31 cellular contexts compared by ENCODE assay signal in the genomic region with DNA sequence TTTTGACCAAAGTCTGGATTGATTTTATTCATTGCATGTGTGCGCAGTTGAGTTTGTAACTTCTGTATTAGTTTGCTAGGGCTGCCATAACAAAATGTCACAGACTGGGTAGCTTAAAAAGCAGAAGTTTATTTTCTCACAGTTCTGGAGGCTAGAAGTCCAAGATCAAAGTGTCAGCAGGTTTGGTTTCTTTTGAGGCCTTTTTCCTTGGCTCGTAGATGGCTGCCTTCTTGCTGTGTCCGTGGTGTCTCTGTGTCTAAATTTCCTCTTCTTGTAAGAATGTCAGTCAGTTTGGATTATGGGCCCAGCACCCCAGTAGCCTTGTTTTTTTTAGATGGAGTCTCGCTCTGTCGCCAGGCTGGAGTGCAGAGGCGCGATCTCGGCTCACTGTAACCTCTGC.
"Had no signal": no experiment of that assay in that cellular context is flagged by ENCODE, and none has a peak within 500 bp of the region (broad histone marks: within the 10 kb centered on the region; RNA-seq: fewer than 3 reads in every experiment).

No MANE protein-coding gene starts in this region.

- FAIRE-seq: endometrium, frontal cortex had no signal

- H3K9me3 Mint-ChIP-seq: activated CD4-positive, alpha-beta memory T cell treated with anti-CD3 and anti-CD28 coated beads for 36 hours; activated CD4-positive, alpha-beta T cell treated with anti-CD3 and anti-CD28 coated beads, Interleukin-2, amount 10 ng/mL, durations not matched to agents 24 days and 14 days; activated naive CD4-positive, alpha-beta T cell treated with anti-CD3 and anti-CD28 coated beads, Interleukin-2, amount 10 ng/mL, durations not matched to agents 7 days and 5 days; activated naive CD4-positive, alpha-beta T cell treated with anti-CD3 and anti-CD28 coated beads, Interleukin-2, amount 50 U/mL, for 72 hours; activated naive CD8-positive, alpha-beta T cell treated with anti-CD3 and anti-CD28 coated beads, Interleukin-2, amount 10 ng/mL, durations not matched to agents 7 days and 5 days; activated T-cell treated with anti-CD3 and anti-CD28 coated beads, Interleukin-2, amount 50 U/mL, for 72 hours; T-helper 1 cell treated with Interleukin-12 subunit alpha and Interleukin-12 subunit beta and Interleukin-4 antibody, amounts not matched to agents 30 μg/mL and 1 μg/mL, for 36 hours had no signal

- H3K4me3 Mint-ChIP-seq: activated CD4-positive, alpha-beta memory T cell treated with anti-CD3 and anti-CD28 coated beads for 36 hours; activated CD4-positive, alpha-beta T cell treated with anti-CD3 and anti-CD28 coated beads for 36 hours; activated CD4-positive, alpha-beta T cell treated with anti-CD3 and anti-CD28 coated beads, Interleukin-2, amount 10 ng/mL, durations not matched to agents 24 days and 14 days; activated CD8-positive, alpha-beta memory T cell treated with anti-CD3 and anti-CD28 coated beads, Interleukin-2, amount 10 ng/mL, durations not matched to agents 7 days and 5 days; activated CD8-positive, alpha-beta T cell treated with anti-CD3 and anti-CD28 coated beads, Interleukin-2, amount 10 ng/mL, durations not matched to agents 7 days and 5 days; activated naive CD4-positive, alpha-beta T cell treated with anti-CD3 and anti-CD28 coated beads, Interleukin-2, amount 10 ng/mL, durations not matched to agents 7 days and 5 days; activated naive CD8-positive, alpha-beta T cell treated with anti-CD3 and anti-CD28 coated beads, Interleukin-2, amount 10 ng/mL, durations not matched to agents 7 days and 5 days; brain; T-helper 1 cell treated with Interleukin-12 subunit alpha and Interleukin-12 subunit beta and Interleukin-4 antibody, amounts not matched to agents 30 μg/mL and 1 μg/mL, for 36 hours; T-helper 2 cell treated with Interferon-gamma antibody and Interleukin-4, amounts not matched to agents 5 μg/mL and 100 μg/mL, for 36 hours had no signal

- H3K36me3 ChIP-seq: ascending aorta, breast epithelium, cardiac muscle cell, colonic mucosa had no signal

- H3K4me3 ChIP-seq: ascending aorta, breast epithelium, cardiac muscle cell, colonic mucosa had no signal

- DNase-seq: activated CD4-positive, alpha-beta memory T cell treated with anti-CD3 and anti-CD28 coated beads for 36 hours; activated CD4-positive, alpha-beta T cell treated with anti-CD3 and anti-CD28 coated beads for 36 hours; activated CD4-positive, alpha-beta T cell treated with anti-CD3 and anti-CD28 coated beads, Interleukin-2, amount 10 ng/mL, durations not matched to agents 24 days and 14 days; activated CD4-positive, CD25-positive, alpha-beta regulatory T cell; activated CD4-positive, CD25-positive, alpha-beta regulatory T cell treated with anti-CD3 and anti-CD28 coated beads, Interleukin-2, amount 50 U/mL, for 72 hours; activated CD8-positive, alpha-beta memory T cell treated with anti-CD3 and anti-CD28 coated beads, Interleukin-2, amount 10 ng/mL, durations not matched to agents 7 days and 5 days; activated CD8-positive, alpha-beta memory T cell treated with anti-CD3 and anti-CD28 coated beads, Interleukin-2, amount 50 U/mL, for 4 hours; activated CD8-positive, alpha-beta T cell treated with anti-CD3 and anti-CD28 coated beads, Interleukin-2, amount 10 ng/mL, durations not matched to agents 7 days and 5 days; activated gamma-delta T cell; activated naive CD4-positive, alpha-beta T cell; activated naive CD4-positive, alpha-beta T cell treated with anti-CD3 and anti-CD28 coated beads, Interleukin-2, amount 10 ng/mL, durations not matched to agents 7 days and 5 days; activated naive CD8-positive, alpha-beta T cell treated with anti-CD3 and anti-CD28 coated beads, Interleukin-2, amount 10 ng/mL, durations not matched to agents 7 days and 5 days; activated T-cell treated with anti-CD3 and anti-CD28 coated beads, Interleukin-2, amount 50 U/mL, for 1 hour; activated T-cell treated with anti-CD3 and anti-CD28 coated beads, Interleukin-2, amount 50 U/mL, for 72 hours; central memory CD4-positive, alpha-beta T cell; cerebellar nuclear complex; colonic mucosa; effector CD8-positive, alpha-beta T cell; foreskin fibroblast; head of caudate nucleus; T1000 had no signal

- H3K27me3 Mint-ChIP-seq: activated CD4-positive, alpha-beta memory T cell treated with anti-CD3 and anti-CD28 coated beads for 36 hours; activated CD4-positive, alpha-beta T cell treated with anti-CD3 and anti-CD28 coated beads for 36 hours; activated CD4-positive, alpha-beta T cell treated with anti-CD3 and anti-CD28 coated beads, Interleukin-2, amount 10 ng/mL, durations not matched to agents 24 days and 14 days; activated CD8-positive, alpha-beta memory T cell treated with anti-CD3 and anti-CD28 coated beads, Interleukin-2, amount 10 ng/mL, durations not matched to agents 7 days and 5 days; activated naive CD4-positive, alpha-beta T cell treated with anti-CD3 and anti-CD28 coated beads, Interleukin-2, amount 10 ng/mL, durations not matched to agents 7 days and 5 days; activated naive CD8-positive, alpha-beta T cell treated with anti-CD3 and anti-CD28 coated beads, Interleukin-2, amount 10 ng/mL, durations not matched to agents 7 days and 5 days; brain had no signal

- H3K27ac ChIP-seq: ascending aorta, breast epithelium, cardiac muscle cell, colonic mucosa had no signal

- ATAC-seq: activated CD4-positive, alpha-beta T cell treated with anti-CD3 and anti-CD28 coated beads for 36 hours; activated CD8-positive, alpha-beta memory T cell treated with anti-CD3 and anti-CD28 coated beads, Interleukin-2, amount 10 ng/mL, durations not matched to agents 7 days and 5 days; activated CD8-positive, alpha-beta T cell treated with anti-CD3 and anti-CD28 coated beads, Interleukin-2, amount 10 ng/mL, durations not matched to agents 7 days and 5 days; activated naive CD4-positive, alpha-beta T cell treated with anti-CD3 and anti-CD28 coated beads, Interleukin-2, amount 50 U/mL, for 72 hours; activated T-cell treated with anti-CD3 and anti-CD28 coated beads, Interleukin-2, amount 50 U/mL, for 72 hours; esophagus mucosa had no signal

- H3K9me3 ChIP-seq: ascending aorta, colonic mucosa had no signal

- H3K4me1 ChIP-seq: ascending aorta, breast epithelium, colonic mucosa had no signal

- H3K27me3 ChIP-seq: ascending aorta, breast epithelium, cardiac muscle cell, colonic mucosa had no signal

- H3K27ac Mint-ChIP-seq: activated CD4-positive, alpha-beta memory T cell treated with anti-CD3 and anti-CD28 coated beads for 36 hours; activated CD4-positive, alpha-beta T cell treated with anti-CD3 and anti-CD28 coated beads for 36 hours; activated CD4-positive, alpha-beta T cell treated with anti-CD3 and anti-CD28 coated beads, Interleukin-2, amount 10 ng/mL, durations not matched to agents 24 days and 14 days; activated CD8-positive, alpha-beta memory T cell treated with anti-CD3 and anti-CD28 coated beads, Interleukin-2, amount 10 ng/mL, durations not matched to agents 7 days and 5 days; activated CD8-positive, alpha-beta T cell treated with anti-CD3 and anti-CD28 coated beads, Interleukin-2, amount 10 ng/mL, durations not matched to agents 7 days and 5 days; activated naive CD4-positive, alpha-beta T cell treated with anti-CD3 and anti-CD28 coated beads, Interleukin-2, amount 10 ng/mL, durations not matched to agents 7 days and 5 days; activated naive CD8-positive, alpha-beta T cell treated with anti-CD3 and anti-CD28 coated beads, Interleukin-2, amount 10 ng/mL, durations not matched to agents 7 days and 5 days; activated T-cell treated with anti-CD3 and anti-CD28 coated beads, Interleukin-2, amount 50 U/mL, for 72 hours; T-helper 1 cell treated with Interleukin-12 subunit alpha and Interleukin-12 subunit beta and Interleukin-4 antibody, amounts not matched to agents 30 μg/mL and 1 μg/mL, for 36 hours; T-helper 2 cell treated with Interferon-gamma antibody and Interleukin-4, amounts not matched to agents 5 μg/mL and 100 μg/mL, for 36 hours had no signal
